ENCODE assay signal across 17 cellular contexts in the genomic region with DNA sequence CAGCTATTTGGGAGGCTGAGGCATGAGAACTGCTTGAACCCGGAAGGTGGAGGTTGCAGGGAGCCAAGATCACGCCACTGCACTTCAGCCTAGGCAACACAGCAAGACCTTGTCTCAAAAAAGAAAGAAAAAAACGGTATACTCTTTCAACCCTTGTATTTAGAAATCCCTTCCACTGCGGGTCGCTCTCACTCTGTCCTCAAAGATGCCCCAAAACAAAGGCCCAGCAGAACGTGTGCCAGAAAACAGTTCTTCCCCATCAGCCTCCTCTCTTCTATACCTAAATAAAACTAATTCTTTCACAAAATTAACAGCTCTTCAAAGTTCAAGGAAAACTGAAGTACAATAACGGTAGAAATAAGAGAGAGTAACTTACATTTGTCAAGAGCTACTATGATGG. TPM values are rescaled to one million over a fixed set of nuclear protein-coding genes. Genes with fewer than 3 reads are reported as not detected.
DNase-seq lines count a peak whose midpoint lies in the region; ATAC-seq lines count a peak whose summit lies in the region.
"Had no signal": no experiment of that assay in that cellular context is flagged by ENCODE, and none has a peak within 500 bp of the region (broad histone marks: within the 10 kb centered on the region; RNA-seq: fewer than 3 reads in every experiment).

No MANE protein-coding gene starts in this region.

- POLR2A ChIA-PET in naive thymus-derived CD4-positive, alpha-beta T cell (lab: Charles Lee) = no interaction called here

- no peak overlapping the region for H3K4me3 ChIP-seq in naive thymus-derived CD4-positive, alpha-beta T cell (ENCODE audit: low read length)
- H3K4me3 ChIP-seq: BLaER1 treated with 17β-estradiol and CSF1 and Interleukin-3, amounts not matched to agents 10 nM and 100 nM had no signal

- no peak overlapping the region for H3K27ac ChIP-seq in naive thymus-derived CD4-positive, alpha-beta T cell (ENCODE audit: low read depth, low read length)
- H3K27ac ChIP-seq: BLaER1 treated with 17β-estradiol and CSF1 and Interleukin-3, amounts not matched to agents 10 nM and 100 nM; HL-60 had no signal

- DNase-seq in activated naive CD4-positive, alpha-beta T cell treated with anti-CD3 and anti-CD28 coated beads, Interleukin-2, amount 10 ng/mL, durations not matched to agents 7 days and 5 days = no peak
- DNase-seq in activated naive CD4-positive, alpha-beta T cell treated with anti-CD3 and anti-CD28 coated beads, Interleukin-2, amount 50 U/mL, for 72 hours (ENCODE audit: low spot score in 2 of 2) = no peak
- DNase-seq in effector memory CD8-positive, alpha-beta T cell = no peak
- peak; percentile 12 for DNase-seq in midbrain (lab: John Stamatoyannopoulos, UW)
- no peak for DNase-seq in NCI-H748 treated with DMSO at 0.1 percent for 48 hours (lab: John Stamatoyannopoulos, UW)
- DNase-seq in naive thymus-derived CD4-positive, alpha-beta T cell = no peak
- no peak for DNase-seq in stimulated activated CD4-positive, alpha-beta T cell treated with anti-CD3 and anti-CD28 coated beads, Interleukin-15, amount 100 ng/mL, for 24 hours
- DNase-seq: 8988T; Calu3; CD8-positive, alpha-beta T cell; DMS79 treated with DMSO at 0.1 percent for 48 hours; GF-D8; HCEC 1CT had no signal

- no peak overlapping the region for H3K4me3 Mint-ChIP-seq in activated naive CD4-positive, alpha-beta T cell treated with anti-CD3 and anti-CD28 coated beads, Interleukin-2, amount 10 ng/mL, durations not matched to agents 7 days and 5 days
- no peak overlapping the region for H3K4me3 Mint-ChIP-seq in effector memory CD8-positive, alpha-beta T cell
- no peak overlapping the region for H3K4me3 Mint-ChIP-seq in naive thymus-derived CD4-positive, alpha-beta T cell
- H3K4me3 Mint-ChIP-seq: B cell; CD8-positive, alpha-beta T cell had no signal

- peaks cover 59% of the 10 kb centered on the region for H3K36me3 Mint-ChIP-seq in activated naive CD4-positive, alpha-beta T cell treated with anti-CD3 and anti-CD28 coated beads, Interleukin-2, amount 10 ng/mL, durations not matched to agents 7 days and 5 days
- peaks cover 27 to 36% of the 10 kb centered on the region in 2 donors for H3K36me3 Mint-ChIP-seq in activated naive CD4-positive, alpha-beta T cell treated with anti-CD3 and anti-CD28 coated beads, Interleukin-2, amount 50 U/mL, for 72 hours
- H3K36me3 Mint-ChIP-seq in effector memory CD8-positive, alpha-beta T cell (ENCODE audit: insufficient read depth) = peaks cover 50% of the 10 kb centered on the region
- H3K36me3 Mint-ChIP-seq in naive thymus-derived CD4-positive, alpha-beta T cell = peaks cover 24 to 69% (median 40%) of the 10 kb centered on the region in 5 donors

- H3K4me1 Mint-ChIP-seq in activated naive CD4-positive, alpha-beta T cell treated with anti-CD3 and anti-CD28 coated beads, Interleukin-2, amount 10 ng/mL, durations not matched to agents 7 days and 5 days = no peaks in the 10 kb centered on the region
- peaks cover 4 to 8% of the 10 kb centered on the region in 2 donors for H3K4me1 Mint-ChIP-seq in effector memory CD8-positive, alpha-beta T cell (ENCODE audit: low read depth in 2 of 2)
- peaks cover 0 to 11% (median 5%) of the 10 kb centered on the region in 7 donors for H3K4me1 Mint-ChIP-seq in naive thymus-derived CD4-positive, alpha-beta T cell
- H3K4me1 Mint-ChIP-seq: B cell had no signal

- peak overlapping the region; percentile 12 for H3K27ac Mint-ChIP-seq in activated naive CD4-positive, alpha-beta T cell treated with anti-CD3 and anti-CD28 coated beads, Interleukin-2, amount 10 ng/mL, durations not matched to agents 7 days and 5 days
- no peak overlapping the region for H3K27ac Mint-ChIP-seq in activated naive CD4-positive, alpha-beta T cell treated with anti-CD3 and anti-CD28 coated beads, Interleukin-2, amount 50 U/mL, for 72 hours
- H3K27ac Mint-ChIP-seq in effector memory CD8-positive, alpha-beta T cell = peak overlapping the region; percentile 17 to 83
- no peak overlapping the region for H3K27ac Mint-ChIP-seq in naive thymus-derived CD4-positive, alpha-beta T cell
- H3K27ac Mint-ChIP-seq: B cell; CD8-positive, alpha-beta T cell had no signal

- no peaks in the 10 kb centered on the region for H3K4me1 ChIP-seq in naive thymus-derived CD4-positive, alpha-beta T cell (ENCODE audit: control insufficient read depth in 2 of 2, insufficient read depth in 2 of 2, low read length in 2 of 2)

- H3K36me3 ChIP-seq in naive thymus-derived CD4-positive, alpha-beta T cell (ENCODE audit: control insufficient read depth in 2 of 3, insufficient read depth in 3 of 3, low read length in 3 of 3) = peaks cover 7 to 66% (median 16%) of the 10 kb centered on the region in 3 experiments

- H3K9me3 Mint-ChIP-seq in activated naive CD4-positive, alpha-beta T cell treated with anti-CD3 and anti-CD28 coated beads, Interleukin-2, amount 10 ng/mL, durations not matched to agents 7 days and 5 days = no peaks in the 10 kb centered on the region
- no peaks in the 10 kb centered on the region for H3K9me3 Mint-ChIP-seq in activated naive CD4-positive, alpha-beta T cell treated with anti-CD3 and anti-CD28 coated beads, Interleukin-2, amount 50 U/mL, for 72 hours
- no peaks in the 10 kb centered on the region for H3K9me3 Mint-ChIP-seq in effector memory CD8-positive, alpha-beta T cell
- peaks cover 0 to 3% (median 0%) of the 10 kb centered on the region in 11 donors for H3K9me3 Mint-ChIP-seq in naive thymus-derived CD4-positive, alpha-beta T cell
- H3K9me3 Mint-ChIP-seq: CD8-positive, alpha-beta T cell had no signal

- no peaks in the 10 kb centered on the region for H3K27me3 ChIP-seq in naive thymus-derived CD4-positive, alpha-beta T cell (ENCODE audit: control insufficient read depth in 2 of 2, insufficient read depth in 2 of 2, low read length in 2 of 2)
- H3K27me3 ChIP-seq: BLaER1 treated with 17β-estradiol and CSF1 and Interleukin-3, amounts not matched to agents 10 nM and 100 nM had no signal

- ATAC-seq in activated naive CD4-positive, alpha-beta T cell treated with anti-CD3 and anti-CD28 coated beads, Interleukin-2, amount 50 U/mL, for 72 hours = no peak
- ATAC-seq in effector memory CD8-positive, alpha-beta T cell (replicated peaks) = no peak
- ATAC-seq in naive thymus-derived CD4-positive, alpha-beta T cell = no peak
- ATAC-seq in GM18867 (IDR thresholded peaks at IDR 0.05; ENCODE audit: unreplicated experiment) = no peak
- ATAC-seq: CD8-positive, alpha-beta T cell had no signal

- H3K9me3 ChIP-seq in naive thymus-derived CD4-positive, alpha-beta T cell (ENCODE audit: control insufficient read depth in 2 of 3, low read length in 3 of 3) = no peaks in the 10 kb centered on the region
- H3K9me3 ChIP-seq: BLaER1 treated with 17β-estradiol and CSF1 and Interleukin-3, amounts not matched to agents 10 nM and 100 nM had no signal

- intact Hi-C loops in naive thymus-derived CD4-positive, alpha-beta T cell (cut with micrococcal nuclease) = no loop called here

- no peaks in the 10 kb centered on the region for H3K27me3 Mint-ChIP-seq in activated naive CD4-positive, alpha-beta T cell treated with anti-CD3 and anti-CD28 coated beads, Interleukin-2, amount 10 ng/mL, durations not matched to agents 7 days and 5 days
- H3K27me3 Mint-ChIP-seq in effector memory CD8-positive, alpha-beta T cell = no peaks in the 10 kb centered on the region
- H3K27me3 Mint-ChIP-seq in naive thymus-derived CD4-positive, alpha-beta T cell = no peaks in the 10 kb centered on the region
- H3K27me3 Mint-ChIP-seq: B cell had no signal

- CTCF ChIA-PET in activated naive CD4-positive, alpha-beta T cell treated with anti-CD3 and anti-CD28 coated beads, Interleukin-2, amount 10 ng/mL, durations not matched to agents 7 days and 5 days (lab: Charles Lee) = interaction anchor here (1.0 to 1.4 kb wide), 2 partner anchors 12 to 66 kb away, joined by 3 read pairs; no protein-coding TSS in a partner anchor
- CTCF ChIA-PET in naive thymus-derived CD4-positive, alpha-beta T cell (lab: Charles Lee) = interaction anchor here (0.6 kb wide), 1 partner anchor 21 kb away, joined by 4 read pairs; no protein-coding TSS in a partner anchor

RNA-seq across cellular contexts. Expression of gene SETD4, which starts 13.2 kb away (rescaled TPM):
- 10 to 100 TPM; 16.7 to 21.5 TPM for total RNA-seq in activated naive CD4-positive, alpha-beta T cell treated with anti-CD3 and anti-CD28 coated beads, Interleukin-2, amount 50 U/mL, for 72 hours
- total RNA-seq in naive thymus-derived CD4-positive, alpha-beta T cell = 10 to 100 TPM; 17.1 to 31.5 (median 20.9) TPM
- polyA plus RNA-seq in naive thymus-derived CD4-positive, alpha-beta T cell = 10 to 100 TPM in 1 of 2 donors, 1 to 10 TPM in 1; 6.7 to 14.0 TPM

RNA-seq across cellular contexts. Expression of gene CBR1, which starts 22.7 kb away (rescaled TPM):
- total RNA-seq in activated naive CD4-positive, alpha-beta T cell treated with anti-CD3 and anti-CD28 coated beads, Interleukin-2, amount 50 U/mL, for 72 hours = 10 to 100 TPM; 33.6 to 55.6 TPM
- total RNA-seq in naive thymus-derived CD4-positive, alpha-beta T cell = 10 to 100 TPM in 3 of 5 experiments, 1 to 10 TPM in 2; 6.0 to 51.1 (median 22.1) TPM
- 10 to 100 TPM; 54.9 to 59.7 TPM for polyA plus RNA-seq in naive thymus-derived CD4-positive, alpha-beta T cell

Comparison
In these comparisons a context has a peak if more than half of its experiments do, and no peak if none do; other contexts are left out.
1. H3K27ac Mint-ChIP-seq: peak in activated naive CD4-positive, alpha-beta T cell treated with anti-CD3 and anti-CD28 coated beads, Interleukin-2, amount 10 ng/mL, durations not matched to agents 7 days and 5 days (single experiment) and effector memory CD8-positive, alpha-beta T cell (2 of 2); none in activated naive CD4-positive, alpha-beta T cell treated with anti-CD3 and anti-CD28 coated beads, Interleukin-2, amount 50 U/mL, for 72 hours (0 of 2) and naive thymus-derived CD4-positive, alpha-beta T cell (0 of 9).